23 cellular contexts compared by ENCODE assay signal in the genomic region with DNA sequence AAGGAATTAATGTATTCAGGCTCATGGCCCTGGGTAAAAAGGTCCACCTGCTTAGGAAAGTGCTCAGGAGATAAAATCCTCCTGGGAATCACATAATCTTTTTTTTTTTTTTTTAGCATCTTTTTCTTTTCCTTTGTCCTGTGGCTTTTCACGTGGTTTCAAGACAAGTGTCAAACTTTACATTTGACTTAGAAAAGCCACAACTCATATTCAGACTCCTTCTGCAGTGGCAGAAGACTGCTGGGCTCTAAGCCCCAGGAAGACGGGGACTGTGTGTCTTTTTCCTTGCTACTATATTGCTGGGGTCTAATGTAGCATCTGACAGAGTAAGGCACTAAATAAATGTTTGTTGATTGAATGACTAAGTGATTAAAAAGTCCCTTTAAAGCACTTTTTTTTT.
DNase-seq lines count a peak whose midpoint lies in the region; ATAC-seq, FAIRE-seq and TF ChIP-seq lines count a peak whose summit lies in the region.
"Had no signal": no experiment of that assay in that cellular context is flagged by ENCODE, and none has a peak within 500 bp of the region (broad histone marks: within the 10 kb centered on the region; RNA-seq: fewer than 3 reads in every experiment).

No MANE protein-coding gene starts in this region.

- H3K9me3 ChIP-seq in DND-41 (ENCODE audit: insufficient read depth, low read length, severe bottlenecking) (no peaks in the 10 kb centered on the region), OCI-LY3 (ENCODE audit: insufficient read depth, low read length) (no peaks in the 10 kb centered on the region), subcutaneous abdominal adipose tissue (ENCODE audit: control insufficient read depth in 5 of 5, low read length in 5 of 5) (no peaks in the 10 kb centered on the region)
- H3K9me3 ChIP-seq: BLaER1, Caco-2 had no signal

- H4K20me1 ChIP-seq in DND-41 (ENCODE audit: insufficient read depth, low read length): no peaks in the 10 kb centered on the region
- no peaks in the 10 kb centered on the region for H4K20me1 ChIP-seq in OCI-LY3 (ENCODE audit: insufficient read depth, low read length)
- H4K20me1 ChIP-seq: BLaER1 had no signal

- H3K79me2 ChIP-seq in DND-41 (ENCODE audit: insufficient read depth, low read length) (no peaks in the 10 kb centered on the region), OCI-LY3 (ENCODE audit: low read length) (no peaks in the 10 kb centered on the region)

- peaks cover 0 to 10% (median 0%) of the 10 kb centered on the region in 5 experiments for H3K9me3 Mint-ChIP-seq in brain
- H3K9me3 Mint-ChIP-seq: CD4-positive, CD25-positive, alpha-beta regulatory T cell; CD8-positive, alpha-beta T cell; GM23338; H9 had no signal

- no peaks in the 10 kb centered on the region for H3K27me3 Mint-ChIP-seq in brain
- H3K27me3 Mint-ChIP-seq: B cell had no signal

- peak; percentile 89 for ATAC-seq in DND-41 (ENCODE audit: insufficient read depth, low read depth)
- ATAC-seq in GM19452 (IDR thresholded peaks at IDR 0.05; ENCODE audit: unreplicated experiment): no peak
- ATAC-seq: CD8-positive, alpha-beta T cell; GM23338; HCT116 had no signal

- H3K4me1 ChIP-seq in DND-41 (ENCODE audit: insufficient read depth, low read length) (peaks cover 21% of the 10 kb centered on the region), OCI-LY3 (ENCODE audit: low read length) (peaks cover 13% of the 10 kb centered on the region), subcutaneous abdominal adipose tissue (ENCODE audit: control insufficient read depth in 5 of 5, insufficient read depth in 5 of 5, low read length in 5 of 5) (peaks cover 0 to 44% (median 7%) of the 10 kb centered on the region in 5 donors)
- H3K4me1 ChIP-seq: Caco-2 had no signal

- H3K27ac ChIP-seq in DND-41 (ENCODE audit: low read length) (peak overlapping the region; percentile 42), OCI-LY3 (ENCODE audit: low read length) (no peak overlapping the region), subcutaneous abdominal adipose tissue (ENCODE audit: low read depth, low read length) (peak overlapping the region; percentile 8)
- H3K27ac ChIP-seq: 22Rv1, BLaER1, C4-2B had no signal

- H2AFZ ChIP-seq in DND-41 (ENCODE audit: low read depth, low read length): no peak overlapping the region
- H2AFZ ChIP-seq in OCI-LY3 (ENCODE audit: low read depth, low read length): peak overlapping the region; percentile 45; the same call in 1 of the 2 replicates
- H2AFZ ChIP-seq: GM23338 had no signal

- DNase-seq in DND-41 (peak; percentile 34), T1000 (lab: John Stamatoyannopoulos, UW) (no peak), DMS53 treated with DMSO at 0.1 percent for 48 hours (lab: John Stamatoyannopoulos, UW; ENCODE audit: unreplicated experiment) (no peak), D721Med (ENCODE audit: insufficient read length, low spot score) (no peak)
- DNase-seq: Caco-2; CD4-positive, CD25-positive, alpha-beta regulatory T cell; CD8-positive, alpha-beta T cell; DMS 273 treated with DMSO at 0.1 percent for 48 hours; DMS79 treated with DMSO at 0.1 percent for 48 hours; GDM1; H9 had no signal

- H3K4me2 ChIP-seq in DND-41 (ENCODE audit: insufficient read depth, low read length) (no peak overlapping the region), OCI-LY3 (ENCODE audit: low read length) (peak overlapping the region; percentile 3; the same call in 1 of the 2 replicates)
- H3K4me2 ChIP-seq: BLaER1, GM23338 had no signal

- no peaks in the 10 kb centered on the region for H3K36me3 Mint-ChIP-seq in brain
- H3K36me3 Mint-ChIP-seq: CD4-positive, CD25-positive, alpha-beta regulatory T cell; CD8-positive, alpha-beta T cell had no signal

- 0 out of 2 replicates have a peak overlapping the region, but pooled peaks have one; percentile 10 for H3K9ac ChIP-seq in DND-41 (ENCODE audit: low read depth, low read length)
- no peak overlapping the region for H3K9ac ChIP-seq in OCI-LY3 (ENCODE audit: low read length)
- H3K9ac ChIP-seq in subcutaneous abdominal adipose tissue (ENCODE audit: low read length in 5 of 5): no peak overlapping the region
- H3K9ac ChIP-seq: BLaER1 had no signal

- no peak for TF ChIP-seq CTCF in DND-41 (IDR thresholded peaks at IDR 0.05; ENCODE audit: borderline replicate concordance, extremely low read depth, low read length, poor library complexity, severe bottlenecking)
- TF ChIP-seq CTCF in OCI-LY3 (IDR thresholded peaks at IDR 0.05; ENCODE audit: low read depth, low read length): no peak
- no peak for TF ChIP-seq CTCF in brain (conservative IDR thresholded peaks at IDR 0.05)
- no peak for TF ChIP-seq CTCF in D721Med (IDR thresholded peaks at IDR 0.05; ENCODE audit: insufficient read depth, missing control alignments)

- H3K4me3 ChIP-seq in DND-41 (ENCODE audit: low read depth in 1 of 2, low read length in 2 of 2): no peak overlapping the region
- H3K4me3 ChIP-seq in OCI-LY3 (ENCODE audit: low read length): no peak overlapping the region
- H3K4me3 ChIP-seq in subcutaneous abdominal adipose tissue (ENCODE audit: low read depth in 1 of 5, low read length in 5 of 5): no peak overlapping the region
- H3K4me3 ChIP-seq: BLaER1, GM23338 had no signal

- H3K36me3 ChIP-seq in DND-41 (ENCODE audit: insufficient read depth, low read length) (no peaks in the 10 kb centered on the region), OCI-LY3 (replicated peaks; ENCODE audit: low read depth, low read length) (no peaks in the 10 kb centered on the region), subcutaneous abdominal adipose tissue (ENCODE audit: control insufficient read depth in 5 of 5, insufficient read depth in 5 of 5, low read length in 5 of 5) (no peaks in the 10 kb centered on the region)
- H3K36me3 ChIP-seq: BLaER1 had no signal

- peaks cover 47% of the 10 kb centered on the region for H3K4me1 Mint-ChIP-seq in brain
- H3K4me1 Mint-ChIP-seq: B cell; CD4-positive, CD25-positive, alpha-beta regulatory T cell had no signal

- H3K27ac Mint-ChIP-seq in brain: peak overlapping the region in 3 of 5 experiments; percentile 40 to 94 (median 66)
- H3K27ac Mint-ChIP-seq: B cell; CD4-positive, CD25-positive, alpha-beta regulatory T cell; CD8-positive, alpha-beta T cell; GM23338; H9 had no signal

- FAIRE-seq in D721Med (lab: Jason Lieb, UNC): no peak
- FAIRE-seq: A204.1, GM12892 had no signal

- H3K4me3 Mint-ChIP-seq in brain: no peak overlapping the region
- H3K4me3 Mint-ChIP-seq: B cell; CD4-positive, CD25-positive, alpha-beta regulatory T cell; CD8-positive, alpha-beta T cell; GM23338; H9 had no signal

- H3K27me3 ChIP-seq in DND-41 (ENCODE audit: insufficient read depth, low read length, poor library complexity) (no peaks in the 10 kb centered on the region), OCI-LY3 (ENCODE audit: low read depth, low read length) (no peaks in the 10 kb centered on the region), subcutaneous abdominal adipose tissue (ENCODE audit: control insufficient read depth in 5 of 5, insufficient read depth in 4 of 5, low read length in 5 of 5) (no peaks in the 10 kb centered on the region)
- H3K27me3 ChIP-seq: BLaER1 had no signal
